In the genomic region with DNA sequence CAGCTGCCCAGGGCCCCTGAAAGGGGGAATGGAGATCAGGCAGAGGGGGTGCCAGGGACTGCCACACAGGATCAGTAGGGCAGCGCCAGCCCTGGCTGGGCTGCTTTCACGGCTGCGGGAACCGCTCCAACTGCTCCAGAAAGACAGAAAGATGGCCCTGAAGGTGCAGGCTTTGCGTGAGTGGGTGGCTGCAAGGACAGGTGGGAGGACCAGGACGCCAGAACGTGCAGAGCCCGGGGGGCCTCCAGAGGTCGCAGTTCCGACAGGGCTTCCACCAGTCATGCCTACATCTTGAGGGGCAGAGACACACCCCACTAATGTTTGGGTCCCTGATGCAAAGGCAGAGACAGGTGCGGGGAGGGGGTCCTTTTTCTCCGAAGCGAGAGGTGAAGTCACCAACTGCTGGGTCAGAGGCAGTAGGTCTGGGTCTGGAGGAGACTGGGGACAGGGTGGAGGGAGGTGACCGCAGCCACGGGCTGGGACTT, we compare ENCODE assay signal across 8 cellular contexts. TPM values are rescaled to one million over a fixed set of nuclear protein-coding genes. Genes with fewer than 3 reads are reported as not detected.
DNase-seq lines count a peak whose midpoint lies in the region; ATAC-seq and TF ChIP-seq lines count a peak whose summit lies in the region.

No MANE protein-coding gene starts in this region.

- 22 to 27% methylated on average over 2 to 5 of the region's 15 CpGs for WGBS in gastroesophageal sphincter (ENCODE audit: low coverage in 1 of 2), 2 donors
- 45 to 68% methylated on average over 15 of the region's 15 CpGs for WGBS in sigmoid colon, 2 donors

- intact Hi-C loops in sigmoid colon (cut with DNase I): loop anchor here (5.0 kb wide), 1 partner anchor 36 kb away; a partner anchor contains a TSS

- no peak for TF ChIP-seq POLR2A in gastroesophageal sphincter (IDR thresholded peaks at IDR 0.05)
- TF ChIP-seq POLR2A in sigmoid colon (IDR thresholded peaks at IDR 0.05): no peak

- H3K4me1 ChIP-seq in gastroesophageal sphincter: peaks cover 0 to 59% (median 42%) of the 10 kb centered on the region in 3 donors
- H3K4me1 ChIP-seq in sigmoid colon: peaks cover 0 to 57% (median 53%) of the 10 kb centered on the region in 4 donors

- H3K4me3 ChIP-seq in AG09309 (ENCODE audit: control insufficient read depth, low read depth, low read length): peak overlapping the region; percentile 4
- H3K4me3 ChIP-seq in gastroesophageal sphincter: peak overlapping the region; percentile 82 to 97
- peak overlapping the region; percentile 92 to 100 (median 100) for H3K4me3 ChIP-seq in sigmoid colon

- H3K9me3 ChIP-seq in gastroesophageal sphincter: no peaks in the 10 kb centered on the region
- no peaks in the 10 kb centered on the region for H3K9me3 ChIP-seq in sigmoid colon

- TF ChIP-seq CTCF in AG09309 (IDR thresholded peaks at IDR 0.05; ENCODE audit: control insufficient read depth, insufficient read depth, low read depth, low read length, missing control alignments): no peak
- TF ChIP-seq CTCF in gastroesophageal sphincter (IDR thresholded peaks at IDR 0.05): no peak
- TF ChIP-seq CTCF in sigmoid colon (IDR thresholded peaks at IDR 0.05): no peak

- TF ChIP-seq EP300 in gastroesophageal sphincter (IDR thresholded peaks at IDR 0.05) (no peak), sigmoid colon (IDR thresholded peaks at IDR 0.05) (no peak)

- H3K36me3 ChIP-seq in gastroesophageal sphincter (no peaks in the 10 kb centered on the region), sigmoid colon (no peaks in the 10 kb centered on the region)

- ATAC-seq in GM21423 (IDR thresholded peaks at IDR 0.05; ENCODE audit: unreplicated experiment): peak; percentile 1
- no peak for ATAC-seq in gastroesophageal sphincter
- ATAC-seq in HG02571 (IDR thresholded peaks at IDR 0.05; ENCODE audit: unreplicated experiment): no peak

- H3K27me3 ChIP-seq in gastroesophageal sphincter: no peaks in the 10 kb centered on the region
- H3K27me3 ChIP-seq in sigmoid colon: no peaks in the 10 kb centered on the region

- H3K27ac ChIP-seq in gastroesophageal sphincter (peak overlapping the region; percentile 94 to 98 (median 96)), sigmoid colon (peak overlapping the region; percentile 97 to 99 (median 98))

- no peak for DNase-seq in AG09309 (ENCODE audit: low read depth)
- DNase-seq in SW480 (ENCODE audit: low spot score): peak; percentile 37
- DNase-seq in sigmoid colon: peak; percentile 72
- DNase-seq in HuH-7 (ENCODE audit: low spot score): no peak
- DNase-seq in activated CD4-positive, CD25-positive, alpha-beta regulatory T cell treated with anti-CD3 and anti-CD28 coated beads, Interleukin-2, amount 50 U/mL, for 72 hours: no peak

RNA-seq across cellular contexts. Expression of a gene that starts 0.8 kb away (rescaled TPM):
- total RNA-seq in gastroesophageal sphincter (10 to 100 TPM; 37.5 to 62.2 (median 50.9) TPM), sigmoid colon (10 to 100 TPM; 33.2 to 51.5 (median 42.5) TPM)
- 100 to 1,000 TPM in 1 of 3 donors, 10 to 100 TPM in 2; 79.3 to 233 (median 99.0) TPM for polyA plus RNA-seq in sigmoid colon

RNA-seq across cellular contexts. Expression of a gene that starts 7.2 kb away (rescaled TPM):
- total RNA-seq in gastroesophageal sphincter (10 to 100 TPM; 14.0 to 29.1 (median 23.4) TPM), sigmoid colon (10 to 100 TPM; 23.3 to 25.3 (median 24.4) TPM)
- 10 to 100 TPM; 21.0 to 39.4 (median 21.5) TPM for polyA plus RNA-seq in sigmoid colon

RNA-seq across cellular contexts. Expression of a gene that starts 18.2 kb away (rescaled TPM):
- total RNA-seq in gastroesophageal sphincter (under 1 TPM in 1 of 4 donors, not detected in 3; 0.40 TPM), sigmoid colon (not detected)
- 1 to 10 TPM in 1 of 3 donors, under 1 TPM in 1, not detected in 1; 0.90 to 1.2 TPM for polyA plus RNA-seq in sigmoid colon

RNA-seq across cellular contexts. Expression of a gene that starts 24.9 kb away (rescaled TPM):
- total RNA-seq in gastroesophageal sphincter: 10 to 100 TPM; 30.8 to 43.1 (median 36.5) TPM
- total RNA-seq in sigmoid colon: 10 to 100 TPM; 22.7 to 32.2 (median 31.0) TPM
- 10 to 100 TPM; 24.0 to 31.1 (median 31.0) TPM for polyA plus RNA-seq in sigmoid colon

RNA-seq across cellular contexts. Expression of a gene that starts 38.0 kb away (rescaled TPM):
- total RNA-seq in gastroesophageal sphincter (10 to 100 TPM in 3 of 4 donors, 1 to 10 TPM in 1; 6.2 to 18.4 (median 14.2) TPM), sigmoid colon (10 to 100 TPM in 2 of 4 donors, 1 to 10 TPM in 2; 5.9 to 16.1 (median 10.5) TPM)
- polyA plus RNA-seq in sigmoid colon: 1 to 10 TPM in 2 of 3 donors, under 1 TPM in 1; 0.60 to 6.5 (median 1.4) TPM

Comparison
In these comparisons a context has a peak if more than half of its experiments do, and no peak if none do; other contexts are left out.
1. DNase-seq: peak in SW480 (single experiment) and sigmoid colon (single experiment); none in AG09309 (single experiment), HuH-7 (single experiment) and activated CD4-positive, CD25-positive, alpha-beta regulatory T cell treated with anti-CD3 and anti-CD28 coated beads, Interleukin-2, amount 50 U/mL, for 72 hours (single experiment).
2. H3K4me3 ChIP-seq: peak in every context shown above with its lines; median percentile 100 in sigmoid colon; 90 in gastroesophageal sphincter; 4 in AG09309.